In the genomic region with DNA sequence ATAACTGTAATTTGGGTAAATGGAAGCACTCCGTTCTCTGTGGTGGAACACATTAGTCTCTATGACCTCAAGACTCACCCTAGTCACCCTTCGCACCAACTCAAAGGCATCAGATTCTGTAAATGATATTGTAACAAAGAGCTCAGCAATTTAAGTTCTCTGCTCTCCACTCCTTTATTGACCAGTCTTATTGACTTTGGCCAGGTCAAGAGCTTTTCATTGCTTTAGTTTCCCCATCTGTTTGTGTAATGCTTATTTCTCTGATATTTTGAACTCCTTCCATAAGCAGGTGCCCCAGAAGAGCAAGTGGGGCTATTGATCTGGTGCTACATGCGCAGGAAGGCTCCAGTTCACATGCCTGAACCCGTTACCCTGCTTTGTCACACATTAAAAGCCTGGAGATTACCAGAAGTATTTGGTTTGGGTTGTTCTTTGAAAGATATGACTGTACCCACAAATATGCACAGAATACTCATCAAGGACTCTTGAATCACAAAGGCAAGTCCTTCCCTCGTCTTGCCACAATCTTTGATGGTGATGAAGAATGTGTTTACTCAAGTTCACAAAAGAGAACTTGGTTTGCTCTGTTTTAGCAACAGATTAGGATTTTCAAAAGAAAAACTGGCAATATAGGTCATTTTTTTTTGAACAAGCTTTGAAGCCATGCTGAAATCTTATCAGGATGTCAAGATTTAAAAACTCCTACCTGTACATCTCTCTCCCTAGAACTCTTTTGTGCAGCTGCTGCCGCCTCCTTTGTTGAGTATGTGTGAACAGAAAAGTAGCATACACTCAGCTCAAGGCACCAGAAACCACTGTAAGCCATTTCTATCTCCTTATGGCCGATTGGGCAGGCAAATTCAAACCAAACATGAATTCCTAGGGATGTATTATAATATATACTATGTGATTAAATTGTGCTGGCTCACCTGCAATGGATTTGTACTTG, we compare ENCODE assay signal across 1 cellular context.
A peak's percentile ranks its signal among the peaks of the same experiment; 100 is the strongest.
TF ChIP-seq lines count a peak whose summit lies in the region.

No MANE protein-coding gene starts in this region.

TF ChIP-seq in HepG2, 621 proteins besides CTCF, POLR2A, EP300 and RAD21 (continued from another document and continues in another):
- TF ChIP-seq, protein P1, sequence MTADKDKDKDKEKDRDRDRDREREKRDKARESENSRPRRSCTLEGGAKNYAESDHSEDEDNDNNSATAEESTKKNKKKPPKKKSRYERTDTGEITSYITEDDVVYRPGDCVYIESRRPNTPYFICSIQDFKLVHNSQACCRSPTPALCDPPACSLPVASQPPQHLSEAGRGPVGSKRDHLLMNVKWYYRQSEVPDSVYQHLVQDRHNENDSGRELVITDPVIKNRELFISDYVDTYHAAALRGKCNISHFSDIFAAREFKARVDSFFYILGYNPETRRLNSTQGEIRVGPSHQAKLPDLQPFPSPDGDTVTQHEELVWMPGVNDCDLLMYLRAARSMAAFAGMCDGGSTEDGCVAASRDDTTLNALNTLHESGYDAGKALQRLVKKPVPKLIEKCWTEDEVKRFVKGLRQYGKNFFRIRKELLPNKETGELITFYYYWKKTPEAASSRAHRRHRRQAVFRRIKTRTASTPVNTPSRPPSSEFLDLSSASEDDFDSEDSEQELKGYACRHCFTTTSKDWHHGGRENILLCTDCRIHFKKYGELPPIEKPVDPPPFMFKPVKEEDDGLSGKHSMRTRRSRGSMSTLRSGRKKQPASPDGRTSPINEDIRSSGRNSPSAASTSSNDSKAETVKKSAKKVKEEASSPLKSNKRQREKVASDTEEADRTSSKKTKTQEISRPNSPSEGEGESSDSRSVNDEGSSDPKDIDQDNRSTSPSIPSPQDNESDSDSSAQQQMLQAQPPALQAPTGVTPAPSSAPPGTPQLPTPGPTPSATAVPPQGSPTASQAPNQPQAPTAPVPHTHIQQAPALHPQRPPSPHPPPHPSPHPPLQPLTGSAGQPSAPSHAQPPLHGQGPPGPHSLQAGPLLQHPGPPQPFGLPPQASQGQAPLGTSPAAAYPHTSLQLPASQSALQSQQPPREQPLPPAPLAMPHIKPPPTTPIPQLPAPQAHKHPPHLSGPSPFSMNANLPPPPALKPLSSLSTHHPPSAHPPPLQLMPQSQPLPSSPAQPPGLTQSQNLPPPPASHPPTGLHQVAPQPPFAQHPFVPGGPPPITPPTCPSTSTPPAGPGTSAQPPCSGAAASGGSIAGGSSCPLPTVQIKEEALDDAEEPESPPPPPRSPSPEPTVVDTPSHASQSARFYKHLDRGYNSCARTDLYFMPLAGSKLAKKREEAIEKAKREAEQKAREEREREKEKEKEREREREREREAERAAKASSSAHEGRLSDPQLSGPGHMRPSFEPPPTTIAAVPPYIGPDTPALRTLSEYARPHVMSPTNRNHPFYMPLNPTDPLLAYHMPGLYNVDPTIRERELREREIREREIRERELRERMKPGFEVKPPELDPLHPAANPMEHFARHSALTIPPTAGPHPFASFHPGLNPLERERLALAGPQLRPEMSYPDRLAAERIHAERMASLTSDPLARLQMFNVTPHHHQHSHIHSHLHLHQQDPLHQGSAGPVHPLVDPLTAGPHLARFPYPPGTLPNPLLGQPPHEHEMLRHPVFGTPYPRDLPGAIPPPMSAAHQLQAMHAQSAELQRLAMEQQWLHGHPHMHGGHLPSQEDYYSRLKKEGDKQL (CRISPR knock-in tag; IDR thresholded peaks at IDR 0.05; ENCODE audit: low read depth) = peak; percentile 83
- TF ChIP-seq PTBP1 (IDR thresholded peaks at IDR 0.05; ENCODE audit: low read depth, low read length, poor library complexity, severe bottlenecking) (no peak), SOX13 (IDR thresholded peaks at IDR 0.05) (peak; percentile 82), SOX13 (CRISPR knock-in tag; conservative IDR thresholded peaks at IDR 0.05 in 1 of 2, IDR thresholded peaks at IDR 0.05 in 1 of 2) (peak in 1 of 2 experiments; percentile 90; a peak in 2 of 4 replicates), ZSCAN12 (CRISPR knock-in tag; IDR thresholded peaks at IDR 0.05) (0 out of 2 replicates have a peak, but pooled peaks have one; percentile 52), HDAC2 (CRISPR knock-in tag; IDR thresholded peaks at IDR 0.05) (peak; percentile 60), MBD4 (IDR thresholded peaks at IDR 0.05; ENCODE audit: borderline replicate concordance, low read length) (peak; percentile 88), SOX5 (CRISPR knock-in tag; IDR thresholded peaks at IDR 0.05; ENCODE audit: borderline replicate concordance) (peak; percentile 70; the same call in 1 of the 2 replicates), REPIN1 (CRISPR knock-in tag; IDR thresholded peaks at IDR 0.05; ENCODE audit: borderline replicate concordance, low read depth) (peak; percentile 84), RXRB (CRISPR knock-in tag; IDR thresholded peaks at IDR 0.05; ENCODE audit: borderline replicate concordance) (peak; percentile 57), BRD4 (CRISPR knock-in tag; IDR thresholded peaks at IDR 0.05) (no peak), KMT2A (CRISPR knock-in tag; IDR thresholded peaks at IDR 0.05) (no peak), GTF3A (CRISPR knock-in tag; conservative IDR thresholded peaks at IDR 0.05) (no peak), ZNF703 (CRISPR knock-in tag; IDR thresholded peaks at IDR 0.05; ENCODE audit: borderline replicate concordance) (peak; percentile 73; the same call in 1 of the 2 replicates), NR2C2 (CRISPR knock-in tag; IDR thresholded peaks at IDR 0.05; ENCODE audit: borderline replicate concordance) (peak; percentile 57; the same call in 1 of the 2 replicates), ZMYM4 (CRISPR knock-in tag; IDR thresholded peaks at IDR 0.05) (peak; percentile 70; the same call in 1 of the 2 replicates)
- TF ChIP-seq, protein P2, sequence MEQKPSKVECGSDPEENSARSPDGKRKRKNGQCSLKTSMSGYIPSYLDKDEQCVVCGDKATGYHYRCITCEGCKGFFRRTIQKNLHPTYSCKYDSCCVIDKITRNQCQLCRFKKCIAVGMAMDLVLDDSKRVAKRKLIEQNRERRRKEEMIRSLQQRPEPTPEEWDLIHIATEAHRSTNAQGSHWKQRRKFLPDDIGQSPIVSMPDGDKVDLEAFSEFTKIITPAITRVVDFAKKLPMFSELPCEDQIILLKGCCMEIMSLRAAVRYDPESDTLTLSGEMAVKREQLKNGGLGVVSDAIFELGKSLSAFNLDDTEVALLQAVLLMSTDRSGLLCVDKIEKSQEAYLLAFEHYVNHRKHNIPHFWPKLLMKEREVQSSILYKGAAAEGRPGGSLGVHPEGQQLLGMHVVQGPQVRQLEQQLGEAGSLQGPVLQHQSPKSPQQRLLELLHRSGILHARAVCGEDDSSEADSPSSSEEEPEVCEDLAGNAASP (CRISPR knock-in tag; IDR thresholded peaks at IDR 0.05; ENCODE audit: borderline replicate concordance) = peak; percentile 81
- TF ChIP-seq, protein P3, sequence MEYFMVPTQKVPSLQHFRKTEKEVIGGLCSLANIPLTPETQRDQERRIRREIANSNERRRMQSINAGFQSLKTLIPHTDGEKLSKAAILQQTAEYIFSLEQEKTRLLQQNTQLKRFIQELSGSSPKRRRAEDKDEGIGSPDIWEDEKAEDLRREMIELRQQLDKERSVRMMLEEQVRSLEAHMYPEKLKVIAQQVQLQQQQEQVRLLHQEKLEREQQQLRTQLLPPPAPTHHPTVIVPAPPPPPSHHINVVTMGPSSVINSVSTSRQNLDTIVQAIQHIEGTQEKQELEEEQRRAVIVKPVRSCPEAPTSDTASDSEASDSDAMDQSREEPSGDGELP (IDR thresholded peaks at IDR 0.05; ENCODE audit: borderline replicate concordance, low read depth) = peak; percentile 52; the same call in 1 of the 2 replicates
- TF ChIP-seq, protein P4, sequence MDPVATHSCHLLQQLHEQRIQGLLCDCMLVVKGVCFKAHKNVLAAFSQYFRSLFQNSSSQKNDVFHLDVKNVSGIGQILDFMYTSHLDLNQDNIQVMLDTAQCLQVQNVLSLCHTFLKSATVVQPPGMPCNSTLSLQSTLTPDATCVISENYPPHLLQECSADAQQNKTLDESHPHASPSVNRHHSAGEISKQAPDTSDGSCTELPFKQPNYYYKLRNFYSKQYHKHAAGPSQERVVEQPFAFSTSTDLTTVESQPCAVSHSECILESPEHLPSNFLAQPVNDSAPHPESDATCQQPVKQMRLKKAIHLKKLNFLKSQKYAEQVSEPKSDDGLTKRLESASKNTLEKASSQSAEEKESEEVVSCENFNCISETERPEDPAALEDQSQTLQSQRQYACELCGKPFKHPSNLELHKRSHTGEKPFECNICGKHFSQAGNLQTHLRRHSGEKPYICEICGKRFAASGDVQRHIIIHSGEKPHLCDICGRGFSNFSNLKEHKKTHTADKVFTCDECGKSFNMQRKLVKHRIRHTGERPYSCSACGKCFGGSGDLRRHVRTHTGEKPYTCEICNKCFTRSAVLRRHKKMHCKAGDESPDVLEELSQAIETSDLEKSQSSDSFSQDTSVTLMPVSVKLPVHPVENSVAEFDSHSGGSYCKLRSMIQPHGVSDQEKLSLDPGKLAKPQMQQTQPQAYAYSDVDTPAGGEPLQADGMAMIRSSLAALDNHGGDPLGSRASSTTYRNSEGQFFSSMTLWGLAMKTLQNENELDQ (CRISPR knock-in tag; IDR thresholded peaks at IDR 0.05; ENCODE audit: borderline replicate concordance) = no peak
- TF ChIP-seq, protein P5, sequence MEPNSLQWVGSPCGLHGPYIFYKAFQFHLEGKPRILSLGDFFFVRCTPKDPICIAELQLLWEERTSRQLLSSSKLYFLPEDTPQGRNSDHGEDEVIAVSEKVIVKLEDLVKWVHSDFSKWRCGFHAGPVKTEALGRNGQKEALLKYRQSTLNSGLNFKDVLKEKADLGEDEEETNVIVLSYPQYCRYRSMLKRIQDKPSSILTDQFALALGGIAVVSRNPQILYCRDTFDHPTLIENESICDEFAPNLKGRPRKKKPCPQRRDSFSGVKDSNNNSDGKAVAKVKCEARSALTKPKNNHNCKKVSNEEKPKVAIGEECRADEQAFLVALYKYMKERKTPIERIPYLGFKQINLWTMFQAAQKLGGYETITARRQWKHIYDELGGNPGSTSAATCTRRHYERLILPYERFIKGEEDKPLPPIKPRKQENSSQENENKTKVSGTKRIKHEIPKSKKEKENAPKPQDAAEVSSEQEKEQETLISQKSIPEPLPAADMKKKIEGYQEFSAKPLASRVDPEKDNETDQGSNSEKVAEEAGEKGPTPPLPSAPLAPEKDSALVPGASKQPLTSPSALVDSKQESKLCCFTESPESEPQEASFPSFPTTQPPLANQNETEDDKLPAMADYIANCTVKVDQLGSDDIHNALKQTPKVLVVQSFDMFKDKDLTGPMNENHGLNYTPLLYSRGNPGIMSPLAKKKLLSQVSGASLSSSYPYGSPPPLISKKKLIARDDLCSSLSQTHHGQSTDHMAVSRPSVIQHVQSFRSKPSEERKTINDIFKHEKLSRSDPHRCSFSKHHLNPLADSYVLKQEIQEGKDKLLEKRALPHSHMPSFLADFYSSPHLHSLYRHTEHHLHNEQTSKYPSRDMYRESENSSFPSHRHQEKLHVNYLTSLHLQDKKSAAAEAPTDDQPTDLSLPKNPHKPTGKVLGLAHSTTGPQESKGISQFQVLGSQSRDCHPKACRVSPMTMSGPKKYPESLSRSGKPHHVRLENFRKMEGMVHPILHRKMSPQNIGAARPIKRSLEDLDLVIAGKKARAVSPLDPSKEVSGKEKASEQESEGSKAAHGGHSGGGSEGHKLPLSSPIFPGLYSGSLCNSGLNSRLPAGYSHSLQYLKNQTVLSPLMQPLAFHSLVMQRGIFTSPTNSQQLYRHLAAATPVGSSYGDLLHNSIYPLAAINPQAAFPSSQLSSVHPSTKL (CRISPR knock-in tag; IDR thresholded peaks at IDR 0.05) = peak; percentile 91
- TF ChIP-seq, protein P6, sequence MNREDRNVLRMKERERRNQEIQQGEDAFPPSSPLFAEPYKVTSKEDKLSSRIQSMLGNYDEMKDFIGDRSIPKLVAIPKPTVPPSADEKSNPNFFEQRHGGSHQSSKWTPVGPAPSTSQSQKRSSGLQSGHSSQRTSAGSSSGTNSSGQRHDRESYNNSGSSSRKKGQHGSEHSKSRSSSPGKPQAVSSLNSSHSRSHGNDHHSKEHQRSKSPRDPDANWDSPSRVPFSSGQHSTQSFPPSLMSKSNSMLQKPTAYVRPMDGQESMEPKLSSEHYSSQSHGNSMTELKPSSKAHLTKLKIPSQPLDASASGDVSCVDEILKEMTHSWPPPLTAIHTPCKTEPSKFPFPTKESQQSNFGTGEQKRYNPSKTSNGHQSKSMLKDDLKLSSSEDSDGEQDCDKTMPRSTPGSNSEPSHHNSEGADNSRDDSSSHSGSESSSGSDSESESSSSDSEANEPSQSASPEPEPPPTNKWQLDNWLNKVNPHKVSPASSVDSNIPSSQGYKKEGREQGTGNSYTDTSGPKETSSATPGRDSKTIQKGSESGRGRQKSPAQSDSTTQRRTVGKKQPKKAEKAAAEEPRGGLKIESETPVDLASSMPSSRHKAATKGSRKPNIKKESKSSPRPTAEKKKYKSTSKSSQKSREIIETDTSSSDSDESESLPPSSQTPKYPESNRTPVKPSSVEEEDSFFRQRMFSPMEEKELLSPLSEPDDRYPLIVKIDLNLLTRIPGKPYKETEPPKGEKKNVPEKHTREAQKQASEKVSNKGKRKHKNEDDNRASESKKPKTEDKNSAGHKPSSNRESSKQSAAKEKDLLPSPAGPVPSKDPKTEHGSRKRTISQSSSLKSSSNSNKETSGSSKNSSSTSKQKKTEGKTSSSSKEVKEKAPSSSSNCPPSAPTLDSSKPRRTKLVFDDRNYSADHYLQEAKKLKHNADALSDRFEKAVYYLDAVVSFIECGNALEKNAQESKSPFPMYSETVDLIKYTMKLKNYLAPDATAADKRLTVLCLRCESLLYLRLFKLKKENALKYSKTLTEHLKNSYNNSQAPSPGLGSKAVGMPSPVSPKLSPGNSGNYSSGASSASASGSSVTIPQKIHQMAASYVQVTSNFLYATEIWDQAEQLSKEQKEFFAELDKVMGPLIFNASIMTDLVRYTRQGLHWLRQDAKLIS (CRISPR knock-in tag; IDR thresholded peaks at IDR 0.05) = no peak; the same call in 1 of the 2 replicates
- TF ChIP-seq, protein P7, sequence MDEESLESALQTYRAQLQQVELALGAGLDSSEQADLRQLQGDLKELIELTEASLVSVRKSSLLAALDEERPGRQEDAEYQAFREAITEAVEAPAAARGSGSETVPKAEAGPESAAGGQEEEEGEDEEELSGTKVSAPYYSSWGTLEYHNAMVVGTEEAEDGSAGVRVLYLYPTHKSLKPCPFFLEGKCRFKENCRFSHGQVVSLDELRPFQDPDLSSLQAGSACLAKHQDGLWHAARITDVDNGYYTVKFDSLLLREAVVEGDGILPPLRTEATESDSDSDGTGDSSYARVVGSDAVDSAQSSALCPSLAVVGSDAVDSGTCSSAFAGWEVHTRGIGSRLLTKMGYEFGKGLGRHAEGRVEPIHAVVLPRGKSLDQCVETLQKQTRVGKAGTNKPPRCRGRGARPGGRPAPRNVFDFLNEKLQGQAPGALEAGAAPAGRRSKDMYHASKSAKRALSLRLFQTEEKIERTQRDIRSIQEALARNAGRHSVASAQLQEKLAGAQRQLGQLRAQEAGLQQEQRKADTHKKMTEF (CRISPR knock-in tag; IDR thresholded peaks at IDR 0.05) = peak; percentile 75
- TF ChIP-seq, protein P8, sequence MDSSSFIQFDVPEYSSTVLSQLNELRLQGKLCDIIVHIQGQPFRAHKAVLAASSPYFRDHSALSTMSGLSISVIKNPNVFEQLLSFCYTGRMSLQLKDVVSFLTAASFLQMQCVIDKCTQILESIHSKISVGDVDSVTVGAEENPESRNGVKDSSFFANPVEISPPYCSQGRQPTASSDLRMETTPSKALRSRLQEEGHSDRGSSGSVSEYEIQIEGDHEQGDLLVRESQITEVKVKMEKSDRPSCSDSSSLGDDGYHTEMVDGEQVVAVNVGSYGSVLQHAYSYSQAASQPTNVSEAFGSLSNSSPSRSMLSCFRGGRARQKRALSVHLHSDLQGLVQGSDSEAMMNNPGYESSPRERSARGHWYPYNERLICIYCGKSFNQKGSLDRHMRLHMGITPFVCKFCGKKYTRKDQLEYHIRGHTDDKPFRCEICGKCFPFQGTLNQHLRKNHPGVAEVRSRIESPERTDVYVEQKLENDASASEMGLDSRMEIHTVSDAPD (CRISPR knock-in tag; IDR thresholded peaks at IDR 0.05) = peak; percentile 75; the same call in 1 of the 2 replicates
